In the genomic region with DNA sequence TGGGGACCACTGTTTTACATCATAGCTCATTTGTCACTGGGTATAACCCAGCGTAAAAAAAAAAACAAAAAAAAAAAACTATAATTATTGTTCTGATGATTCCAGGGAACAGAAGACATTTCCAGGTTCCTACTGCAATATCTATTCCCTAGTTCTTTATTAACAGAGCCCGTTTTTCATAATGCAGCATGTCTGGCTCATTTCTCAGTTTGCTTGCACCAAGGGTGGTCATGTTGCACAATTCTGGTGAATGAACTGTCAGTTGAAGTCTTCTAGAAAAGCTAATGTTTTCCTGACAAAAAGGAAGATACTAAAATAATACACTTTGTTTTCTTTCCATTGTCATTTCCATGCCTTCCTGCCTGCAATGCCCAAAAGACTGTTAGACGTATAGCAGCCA, we compare ENCODE assay signal across 23 cellular contexts.
DNase-seq lines count a peak whose midpoint lies in the region; ATAC-seq and TF ChIP-seq lines count a peak whose summit lies in the region.
"Had no signal": no experiment of that assay in that cellular context is flagged by ENCODE, and none has a peak within 500 bp of the region (broad histone marks: within the 10 kb centered on the region; RNA-seq: fewer than 3 reads in every experiment).

No MANE protein-coding gene starts in this region.

- no peaks in the 10 kb centered on the region for H3K36me3 ChIP-seq in adipocyte (ENCODE audit: control insufficient read depth, insufficient read depth, low read length, severe bottlenecking)
- H3K36me3 ChIP-seq: HAP-1, SJSA1 had no signal

- H3K9me3 ChIP-seq in adipocyte (ENCODE audit: control insufficient read depth, low read length) = no peaks in the 10 kb centered on the region
- H3K9me3 ChIP-seq: Caco-2, HAP-1, SJSA1 had no signal

- TF ChIP-seq CTCF in AG10803 (conservative IDR thresholded peaks at IDR 0.05; ENCODE audit: low read length) (no peak), fibroblast of the aortic adventitia (IDR thresholded peaks at IDR 0.05; ENCODE audit: insufficient read depth, low read length) (no peak)

- ATAC-seq in GM21447 (IDR thresholded peaks at IDR 0.05; ENCODE audit: unreplicated experiment) = no peak
- ATAC-seq: CD8-positive, alpha-beta T cell; GM12878; GM23338 had no signal

- H3K4me1 ChIP-seq in adipocyte (ENCODE audit: control insufficient read depth, insufficient read depth, low read length) = peaks cover 11% of the 10 kb centered on the region

- no peaks in the 10 kb centered on the region for H3K27me3 ChIP-seq in adipocyte (replicated peaks; ENCODE audit: control insufficient read depth, insufficient read depth, low read length)
- H3K27me3 ChIP-seq: SJSA1 had no signal

- no peak overlapping the region for H3K4me3 ChIP-seq in AG10803 (ENCODE audit: low read length)
- no peak overlapping the region for H3K4me3 ChIP-seq in adipocyte (ENCODE audit: low read length)
- H3K4me3 ChIP-seq in fibroblast of the aortic adventitia (ENCODE audit: low read depth, low read length) = no peak overlapping the region
- H3K4me3 ChIP-seq: GM12878, GM23338, HAP-1, SJSA1 had no signal

- DNase-seq in AG10803 (ENCODE audit: low read depth) = peak; percentile 17
- peak; percentile 28 for DNase-seq in adipocyte (ENCODE audit: low read depth)
- DNase-seq in fibroblast of the aortic adventitia (ENCODE audit: low read depth) = peak; percentile 29
- peak; percentile 48 for DNase-seq in renal cortical epithelial cell (ENCODE audit: low read depth)
- no peak for DNase-seq in glomerular visceral epithelial cell (ENCODE audit: extremely low spot score)
- DNase-seq in NCI-H82 treated with DMSO at 0.1 percent for 48 hours (lab: John Stamatoyannopoulos, UW; ENCODE audit: unreplicated experiment) = no peak
- DNase-seq: C1 segment of cervical spinal cord; Caco-2; CD8-positive, alpha-beta T cell; HFFc6; MM.1S; NCI-H1105 treated with DMSO at 0.1 percent for 48 hours; NCI-H2029; NCI-H446; NCI-H526; Right ventricle myocardium superior; RPMI8226 had no signal

- H3K9ac ChIP-seq in adipocyte (ENCODE audit: low read length) = no peak overlapping the region
- H3K9ac ChIP-seq: KMS-11 had no signal

Comparison
In these comparisons a context has a peak if more than half of its experiments do, and no peak if none do; other contexts are left out.
1. DNase-seq: peak in AG10803 (single experiment), adipocyte (single experiment), fibroblast of the aortic adventitia (single experiment) and renal cortical epithelial cell (single experiment); none in glomerular visceral epithelial cell (single experiment) and NCI-H82 treated with DMSO at 0.1 percent for 48 hours (single experiment).